Comparison of ENCODE assay signal across 27 cellular contexts in genomic region chr6:154558513-154558912, GRCh38. TPM values are rescaled to one million over a fixed set of nuclear protein-coding genes. Genes with fewer than 3 reads are reported as not detected.
"Had no signal": no experiment of that assay in that cellular context is flagged by ENCODE, and none has a peak within 500 bp of the region (broad histone marks: within the 10 kb centered on the region; RNA-seq: fewer than 3 reads in every experiment).

No MANE protein-coding gene starts in this region.

- DNase-seq: activated CD4-positive, alpha-beta memory T cell treated with anti-CD3 and anti-CD28 coated beads for 36 hours; activated CD4-positive, alpha-beta T cell treated with anti-CD3 and anti-CD28 coated beads for 36 hours; activated CD4-positive, alpha-beta T cell treated with anti-CD3 and anti-CD28 coated beads, Interleukin-2, amount 10 ng/mL, durations not matched to agents 24 days and 14 days; activated CD4-positive, CD25-positive, alpha-beta regulatory T cell; activated CD4-positive, CD25-positive, alpha-beta regulatory T cell treated with anti-CD3 and anti-CD28 coated beads, Interleukin-2, amount 50 U/mL, for 72 hours; activated CD8-positive, alpha-beta memory T cell treated with anti-CD3 and anti-CD28 coated beads, Interleukin-2, amount 10 ng/mL, durations not matched to agents 7 days and 5 days; activated CD8-positive, alpha-beta memory T cell treated with anti-CD3 and anti-CD28 coated beads, Interleukin-2, amount 50 U/mL, for 4 hours; activated CD8-positive, alpha-beta T cell treated with anti-CD3 and anti-CD28 coated beads, Interleukin-2, amount 10 ng/mL, durations not matched to agents 7 days and 5 days; activated effector memory CD4-positive, alpha-beta T cell treated with anti-CD3 and anti-CD28 coated beads, Interleukin-2, amount 50 U/mL, for 16 hours; activated naive CD4-positive, alpha-beta T cell treated with anti-CD3 and anti-CD28 coated beads, Interleukin-2, amount 10 ng/mL, durations not matched to agents 7 days and 5 days; activated naive CD8-positive, alpha-beta T cell treated with anti-CD3 and anti-CD28 coated beads, Interleukin-2, amount 10 ng/mL, durations not matched to agents 7 days and 5 days; activated T-cell treated with anti-CD3 and anti-CD28 coated beads, Interleukin-2, amount 50 U/mL, for 1 hour; activated T-cell treated with anti-CD3 and anti-CD28 coated beads, Interleukin-2, amount 50 U/mL, for 48 hours; dorsolateral prefrontal cortex; effector memory CD4-positive, alpha-beta T cell; endodermal cell; foreskin fibroblast; gastrocnemius medialis; T-helper 2 cell had no signal

- H3K4me3 ChIP-seq: ascending aorta, breast epithelium, cardiac muscle cell, coronary artery, dorsolateral prefrontal cortex, gastrocnemius medialis had no signal

- H3K36me3 ChIP-seq: ascending aorta, breast epithelium, cardiac muscle cell, gastrocnemius medialis had no signal

- H3K9me3 ChIP-seq: ascending aorta, breast epithelium, gastrocnemius medialis had no signal

- H3K27ac ChIP-seq: ascending aorta, breast epithelium, cardiac muscle cell, coronary artery, dorsolateral prefrontal cortex, gastrocnemius medialis had no signal

- ATAC-seq: activated CD4-positive, alpha-beta T cell treated with anti-CD3 and anti-CD28 coated beads for 36 hours; activated CD8-positive, alpha-beta memory T cell treated with anti-CD3 and anti-CD28 coated beads, Interleukin-2, amount 10 ng/mL, durations not matched to agents 7 days and 5 days; activated CD8-positive, alpha-beta T cell treated with anti-CD3 and anti-CD28 coated beads, Interleukin-2, amount 10 ng/mL, durations not matched to agents 7 days and 5 days; activated naive CD4-positive, alpha-beta T cell treated with anti-CD3 and anti-CD28 coated beads, Interleukin-2, amount 50 U/mL, for 72 hours; esophagus mucosa; gastrocnemius medialis had no signal

- H3K27me3 ChIP-seq: ascending aorta, breast epithelium, cardiac muscle cell, gastrocnemius medialis had no signal

- H3K4me1 ChIP-seq: ascending aorta, breast epithelium, gastrocnemius medialis had no signal

RNA-seq across cellular contexts. Expression of gene CNKSR3, which starts 48.0 kb away (rescaled TPM):
- total RNA-seq: activated CD4-positive, alpha-beta T cell treated with anti-CD3 and anti-CD28 coated beads, Interleukin-2, amount 10 ng/mL, durations not matched to agents 24 days and 14 days; activated CD8-positive, alpha-beta memory T cell treated with anti-CD3 and anti-CD28 coated beads, Interleukin-2, amount 10 ng/mL, durations not matched to agents 7 days and 5 days; activated CD8-positive, alpha-beta T cell treated with anti-CD3 and anti-CD28 coated beads, Interleukin-2, amount 10 ng/mL, durations not matched to agents 7 days and 5 days; activated naive CD8-positive, alpha-beta T cell treated with anti-CD3 and anti-CD28 coated beads, Interleukin-2, amount 10 ng/mL, durations not matched to agents 7 days and 5 days; activated T-helper 1 cell treated with anti-CD3 and anti-CD28 coated beads, Interleukin-12 subunit alpha, Interleukin-12 subunit beta, Interleukin-2, Interleukin-4 antibody, amounts not matched to agents 30 ng/mL and 10 ng/mL and 1 ng/mL, durations not matched to agents 14 hours and 24 hours and 36 hours; T-helper 1 cell treated with Interleukin-12 subunit alpha and Interleukin-12 subunit beta and Interleukin-4 antibody, amounts not matched to agents 30 ng/mL and 1 ng/mL, for 36 hours had no signal
